In the genomic region with DNA sequence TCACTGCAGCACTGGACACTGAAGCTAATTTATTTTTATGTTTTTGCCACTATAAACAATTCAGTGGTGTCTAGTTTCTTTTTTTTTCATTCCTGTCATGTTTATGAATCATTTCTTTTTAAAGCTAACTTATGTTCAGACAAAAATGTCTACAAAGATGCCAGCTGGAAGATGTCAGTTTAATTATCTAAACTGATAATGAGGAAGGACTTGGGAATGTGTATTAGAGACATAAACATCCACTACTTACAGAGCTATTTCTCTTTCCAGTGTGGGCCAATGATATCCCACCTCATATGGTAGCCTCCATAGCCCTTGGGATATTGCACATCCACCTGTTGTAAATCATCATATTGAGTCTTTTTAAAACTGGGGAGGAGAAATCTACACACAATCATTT, we compare ENCODE assay signal across 14 cellular contexts.
DNase-seq lines count a peak whose midpoint lies in the region; ATAC-seq and TF ChIP-seq lines count a peak whose summit lies in the region.
"Had no signal": no experiment of that assay in that cellular context is flagged by ENCODE, and none has a peak within 500 bp of the region (broad histone marks: within the 10 kb centered on the region; RNA-seq: fewer than 3 reads in every experiment).

No MANE protein-coding gene starts in this region.

- no peak overlapping the region for H3K27ac Mint-ChIP-seq in stimulated activated effector memory CD8-positive, alpha-beta T cell treated with anti-CD3 and anti-CD28 coated beads, Interleukin-12 subunit alpha, Interleukin-12 subunit beta, amount 100 ng/mL, for 72 hours
- H3K27ac Mint-ChIP-seq: CD14-positive monocyte; CD8-positive, alpha-beta T cell had no signal

- ATAC-seq in stimulated activated effector memory CD8-positive, alpha-beta T cell treated with anti-CD3 and anti-CD28 coated beads, Interleukin-12 subunit alpha, Interleukin-12 subunit beta, amount 100 ng/mL, for 72 hours, result no peak
- ATAC-seq in psoas muscle, result no peak
- ATAC-seq: A549; CD8-positive, alpha-beta T cell had no signal

- H3K36me3 ChIP-seq in SK-N-SH (replicated peaks in 1 of 2; ENCODE audit: control insufficient read depth in 1 of 2, insufficient read depth in 2 of 2, low read length in 1 of 2) (no peaks in the 10 kb centered on the region), smooth muscle cell (ENCODE audit: low read depth) (no peaks in the 10 kb centered on the region), esophagus muscularis mucosa (no peaks in the 10 kb centered on the region), psoas muscle (ENCODE audit: insufficient read depth in 1 of 2, low read depth in 1 of 2) (no peaks in the 10 kb centered on the region)

- no peak overlapping the region for H3K4me2 ChIP-seq in SK-N-SH
- H3K4me2 ChIP-seq in smooth muscle cell, result peak overlapping the region; percentile 15
- H3K4me2 ChIP-seq: A549 had no signal

- H3K9ac ChIP-seq in SK-N-SH (no peak overlapping the region), smooth muscle cell (ENCODE audit: low read depth) (no peak overlapping the region)

- peaks cover 4% of the 10 kb centered on the region for H3F3A ChIP-seq in SK-N-SH (replicated peaks; ENCODE audit: insufficient read depth)
- H3F3A ChIP-seq in smooth muscle cell (ENCODE audit: low read depth), result no peaks in the 10 kb centered on the region

- DNase-seq in SK-N-SH, result no peak
- DNase-seq in dedifferentiated amniotic fluid mesenchymal stem cell (ENCODE audit: extremely low spot score), result peak; percentile 29
- peak; percentile 96 for DNase-seq in fibroblast of villous mesenchyme (ENCODE audit: low read depth)
- DNase-seq in smooth muscle cell (lab: John Stamatoyannopoulos, UW; ENCODE audit: unreplicated experiment), result no peak
- DNase-seq in germinal center (ENCODE audit: low spot score), result no peak
- DNase-seq in stimulated activated effector memory CD8-positive, alpha-beta T cell treated with anti-CD3 and anti-CD28 coated beads, Interleukin-12 subunit alpha, Interleukin-12 subunit beta, amount 100 ng/mL, for 72 hours (ENCODE audit: low spot score in 2 of 2), result no peak
- DNase-seq in esophagus muscularis mucosa (ENCODE audit: extremely low spot score), result no peak
- no peak for DNase-seq in psoas muscle
- DNase-seq: CD8-positive, alpha-beta T cell; COR-L47; DND-41; GDM1 had no signal

- TF ChIP-seq RAD21 in SK-N-SH (IDR thresholded peaks at IDR 0.05; ENCODE audit: low read length), result no peak

- no peaks in the 10 kb centered on the region for H3K9me3 Mint-ChIP-seq in stimulated activated effector memory CD8-positive, alpha-beta T cell treated with anti-CD3 and anti-CD28 coated beads, Interleukin-12 subunit alpha, Interleukin-12 subunit beta, amount 100 ng/mL, for 72 hours
- H3K9me3 Mint-ChIP-seq: CD14-positive monocyte; CD8-positive, alpha-beta T cell had no signal

- no peak overlapping the region for H2AFZ ChIP-seq in SK-N-SH (ENCODE audit: low read depth)
- no peak overlapping the region for H2AFZ ChIP-seq in smooth muscle cell (ENCODE audit: low read depth)

- CTCF ChIA-PET in SK-N-SH (lab: Yijun Ruan, JAX), result interaction anchor here (0.8 to 1.3 kb wide), 3 partner anchors 10 to 14 kb away, joined by 3 to 6 read pairs (median 3); no protein-coding TSS in a partner anchor

- H3K4me3 Mint-ChIP-seq in stimulated activated effector memory CD8-positive, alpha-beta T cell treated with anti-CD3 and anti-CD28 coated beads, Interleukin-12 subunit alpha, Interleukin-12 subunit beta, amount 100 ng/mL, for 72 hours, result no peak overlapping the region
- H3K4me3 Mint-ChIP-seq: CD14-positive monocyte; CD8-positive, alpha-beta T cell had no signal

- TF ChIP-seq POLR2A in esophagus muscularis mucosa (IDR thresholded peaks at IDR 0.05; ENCODE audit: low read depth), result no peak

- H3K27ac ChIP-seq in SK-N-SH (ENCODE audit: low read depth in 2 of 2, low read length in 1 of 2) (no peak overlapping the region; a peak in 1 of 4 replicates), smooth muscle cell (ENCODE audit: low read depth) (no peak overlapping the region), esophagus muscularis mucosa (replicated peaks in 1 of 4) (no peak overlapping the region), psoas muscle (no peak overlapping the region)
- H3K27ac ChIP-seq: A549 had no signal

- H3K36me3 Mint-ChIP-seq in stimulated activated effector memory CD8-positive, alpha-beta T cell treated with anti-CD3 and anti-CD28 coated beads, Interleukin-12 subunit alpha, Interleukin-12 subunit beta, amount 100 ng/mL, for 72 hours, result peaks cover 6% of the 10 kb centered on the region
- H3K36me3 Mint-ChIP-seq: CD8-positive, alpha-beta T cell had no signal

- H3K4me1 Mint-ChIP-seq in stimulated activated effector memory CD8-positive, alpha-beta T cell treated with anti-CD3 and anti-CD28 coated beads, Interleukin-12 subunit alpha, Interleukin-12 subunit beta, amount 100 ng/mL, for 72 hours, result peaks cover 29% of the 10 kb centered on the region

- POLR2A ChIA-PET in SK-N-SH (lab: Yijun Ruan, JAX), result no interaction called here

- no peak for TF ChIP-seq CTCF in SK-N-SH (IDR thresholded peaks at IDR 0.05)
- no peak for TF ChIP-seq CTCF in fibroblast of villous mesenchyme (IDR thresholded peaks at IDR 0.05; ENCODE audit: insufficient read depth, low read depth, low read length)
- TF ChIP-seq CTCF in smooth muscle cell (IDR thresholded peaks at IDR 0.05; ENCODE audit: borderline replicate concordance, insufficient read depth, poor library complexity, severe bottlenecking), result no peak
- TF ChIP-seq CTCF in esophagus muscularis mucosa (IDR thresholded peaks at IDR 0.05), result no peak
- TF ChIP-seq CTCF in psoas muscle (IDR thresholded peaks at IDR 0.05), result no peak

- H3K9me2 ChIP-seq in SK-N-SH, result no peaks in the 10 kb centered on the region

- intact Hi-C loops in esophagus muscularis mucosa (cut with DNase I), result no loop called here
- intact Hi-C loops in psoas muscle (cut with DNase I), result no loop called here

- H3K9me3 ChIP-seq in SK-N-SH (no peaks in the 10 kb centered on the region), smooth muscle cell (replicated peaks; ENCODE audit: low read depth) (no peaks in the 10 kb centered on the region), esophagus muscularis mucosa (no peaks in the 10 kb centered on the region), psoas muscle (no peaks in the 10 kb centered on the region)
- H3K9me3 ChIP-seq: A549 had no signal

- H3K4me1 ChIP-seq in SK-N-SH (ENCODE audit: control insufficient read depth in 1 of 2, insufficient read depth in 2 of 2, low read depth in 1 of 2, low read length in 1 of 2), result peaks cover under 1 to 3% of the 10 kb centered on the region in 2 experiments; a peak in 3 of 4 replicates
- no peaks in the 10 kb centered on the region for H3K4me1 ChIP-seq in smooth muscle cell (ENCODE audit: low read depth)
- peaks cover 2 to 39% (median 35%) of the 10 kb centered on the region in 4 donors for H3K4me1 ChIP-seq in esophagus muscularis mucosa
- no peaks in the 10 kb centered on the region for H3K4me1 ChIP-seq in psoas muscle
- H3K4me1 ChIP-seq: A549 had no signal

- H3K27me3 ChIP-seq in SK-N-SH (ENCODE audit: insufficient read depth) (no peaks in the 10 kb centered on the region), smooth muscle cell (ENCODE audit: low read depth) (no peaks in the 10 kb centered on the region), esophagus muscularis mucosa (no peaks in the 10 kb centered on the region), psoas muscle (ENCODE audit: insufficient read depth in 3 of 3, low read length in 2 of 3) (no peaks in the 10 kb centered on the region)

- H4K20me1 ChIP-seq in SK-N-SH (ENCODE audit: insufficient read depth), result no peaks in the 10 kb centered on the region
- no peaks in the 10 kb centered on the region for H4K20me1 ChIP-seq in smooth muscle cell (ENCODE audit: low read depth)

- TF ChIP-seq EP300 in SK-N-SH (IDR thresholded peaks at IDR 0.05; ENCODE audit: borderline replicate concordance in 1 of 2, low read depth in 1 of 2, low read length in 1 of 2) (0 out of 4 replicates have a peak, but pooled peaks of 1 of the 2 experiments have one; percentile 22), esophagus muscularis mucosa (IDR thresholded peaks at IDR 0.05) (no peak)

- H3K4me3 ChIP-seq in SK-N-SH (ENCODE audit: low read depth in 2 of 2, low read length in 1 of 2) (no peak overlapping the region), fibroblast of villous mesenchyme (ENCODE audit: low read depth, low read length) (no peak overlapping the region), smooth muscle cell (no peak overlapping the region), esophagus muscularis mucosa (no peak overlapping the region), psoas muscle (no peak overlapping the region)
- H3K4me3 ChIP-seq: A549 had no signal

- H3K79me2 ChIP-seq in SK-N-SH (ENCODE audit: insufficient read depth) (no peaks in the 10 kb centered on the region), smooth muscle cell (ENCODE audit: low read depth) (peaks cover 6% of the 10 kb centered on the region)

TF ChIP-seq in SK-N-SH, 30 proteins besides CTCF, POLR2A, EP300 and RAD21 (continues in another document):
- no peak for TF ChIP-seq GATA2 (CRISPR knock-in tag; IDR thresholded peaks at IDR 0.05)
- TF ChIP-seq, protein P1, sequence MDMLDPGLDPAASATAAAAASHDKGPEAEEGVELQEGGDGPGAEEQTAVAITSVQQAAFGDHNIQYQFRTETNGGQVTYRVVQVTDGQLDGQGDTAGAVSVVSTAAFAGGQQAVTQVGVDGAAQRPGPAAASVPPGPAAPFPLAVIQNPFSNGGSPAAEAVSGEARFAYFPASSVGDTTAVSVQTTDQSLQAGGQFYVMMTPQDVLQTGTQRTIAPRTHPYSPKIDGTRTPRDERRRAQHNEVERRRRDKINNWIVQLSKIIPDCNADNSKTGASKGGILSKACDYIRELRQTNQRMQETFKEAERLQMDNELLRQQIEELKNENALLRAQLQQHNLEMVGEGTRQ (IDR thresholded peaks at IDR 0.05; ENCODE audit: borderline replicate concordance, low read depth, low read length), result no peak
- no peak for TF ChIP-seq TAF1 (IDR thresholded peaks at IDR 0.05; ENCODE audit: borderline replicate concordance, low read depth, low read length)
- TF ChIP-seq YY1 (IDR thresholded peaks at IDR 0.05; ENCODE audit: low read depth), result no peak
- TF ChIP-seq, protein P2, sequence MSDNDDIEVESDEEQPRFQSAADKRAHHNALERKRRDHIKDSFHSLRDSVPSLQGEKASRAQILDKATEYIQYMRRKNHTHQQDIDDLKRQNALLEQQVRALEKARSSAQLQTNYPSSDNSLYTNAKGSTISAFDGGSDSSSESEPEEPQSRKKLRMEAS (IDR thresholded peaks at IDR 0.05; ENCODE audit: low read depth), result no peak
- TF ChIP-seq TCF12 (IDR thresholded peaks at IDR 0.05), result peak; percentile 68; the same call in 1 of the 2 replicates
- peak; percentile 11; the same call in 1 of the 2 replicates for TF ChIP-seq NFIC (IDR thresholded peaks at IDR 0.05; ENCODE audit: borderline replicate concordance)
- peak; percentile 28; the same call in 1 of the 2 replicates for TF ChIP-seq JUND (IDR thresholded peaks at IDR 0.05)
- no peak for TF ChIP-seq FOXM1 (IDR thresholded peaks at IDR 0.05; ENCODE audit: low read depth)
- no peak for TF ChIP-seq RCOR1 (IDR thresholded peaks at IDR 0.05; ENCODE audit: low read length)

Comparison
In these comparisons a context has a peak if more than half of its experiments do, and no peak if none do; other contexts are left out.
1. DNase-seq: peak in dedifferentiated amniotic fluid mesenchymal stem cell (single experiment) and fibroblast of villous mesenchyme (single experiment); none in SK-N-SH (single experiment), smooth muscle cell (single experiment), germinal center (single experiment), stimulated activated effector memory CD8-positive, alpha-beta T cell treated with anti-CD3 and anti-CD28 coated beads, Interleukin-12 subunit alpha, Interleukin-12 subunit beta, amount 100 ng/mL, for 72 hours (0 of 2), esophagus muscularis mucosa (single experiment) and psoas muscle (0 of 2).